ENCODE assay signal across 8 cellular contexts in the genomic region with DNA sequence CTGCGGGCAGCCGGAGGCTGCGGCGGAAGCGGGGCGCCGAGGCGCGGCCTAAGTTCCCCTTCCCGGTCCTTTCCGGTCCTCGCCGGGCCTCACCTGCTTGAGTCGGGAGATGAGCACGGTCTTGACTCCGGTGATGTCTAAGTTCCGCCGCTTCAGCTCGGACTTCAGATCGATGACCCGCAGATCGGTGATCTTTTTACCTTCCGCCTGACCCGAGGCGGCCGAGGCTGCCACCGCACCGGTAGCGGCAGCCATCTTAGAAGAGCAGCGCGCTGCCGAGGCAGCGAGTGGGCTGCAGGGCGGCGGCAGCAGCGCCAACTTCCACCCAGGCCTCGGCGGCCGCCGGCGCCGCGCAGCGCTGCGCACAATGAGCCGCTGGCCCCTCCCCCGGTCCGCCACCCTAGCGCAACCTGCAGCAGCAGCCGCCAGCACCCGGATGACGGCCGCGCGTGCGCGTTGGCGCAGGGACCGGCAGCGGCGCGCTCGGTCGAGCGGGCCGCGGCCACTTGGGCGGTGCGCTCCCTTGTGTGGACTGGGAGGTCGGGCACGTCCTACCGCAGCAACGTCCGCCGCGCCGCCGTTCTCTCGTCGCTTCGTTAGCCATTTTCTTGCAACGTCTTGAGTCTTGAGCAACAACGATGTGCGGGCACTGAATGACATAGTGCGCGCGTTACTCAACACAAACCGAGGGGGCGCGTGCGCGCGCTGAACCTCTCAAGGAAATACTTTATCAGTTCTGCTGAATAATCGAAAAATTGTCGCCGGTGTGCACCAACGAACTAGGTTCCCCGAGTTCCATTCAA. TPM values are rescaled to one million over a fixed set of nuclear protein-coding genes. Genes with fewer than 3 reads are reported as not detected.
DNase-seq lines count a peak whose midpoint lies in the region; ATAC-seq, FAIRE-seq and TF ChIP-seq lines count a peak whose summit lies in the region.

A gene (minus strand): TSS at position 369 of the 803 bp plus-strand sequence. CDS start 114 bp downstream, at position 255.

- no peaks in the 10 kb centered on the region for H3K4me1 ChIP-seq in small intestine (ENCODE audit: control insufficient read depth in 2 of 2, insufficient read depth in 1 of 2, low read depth in 1 of 2, low read length in 1 of 2)

- H3K4me3 ChIP-seq in AG04450 (ENCODE audit: low read depth, low read length) (peak within 1 kb of the TSS; percentile 83), small intestine (ENCODE audit: low read depth in 1 of 2, low read length in 2 of 2) (peak within 1 kb of the TSS; percentile 93 to 94)

- FAIRE-seq in small intestine (lab: Jason Lieb, UNC) = no peak

- in situ Hi-C loops in T47D (cut with HindIII; ENCODE audit: low pct_unique_long_range_greater_than_20kb, low sequenced_read_pairs) = no loop called here

- WGBS in small intestine, 3 donors = 0% methylated on average over 78 to 98 of the region's 98 CpGs

- peak; percentile 85 for DNase-seq in AG04450 (ENCODE audit: low read depth, low spot score)
- peak; percentile 96 for DNase-seq in NCI-H2196 treated with DMSO at 0.1 percent for 48 hours (lab: John Stamatoyannopoulos, UW; ENCODE audit: unreplicated experiment)
- peak; percentile 85 to 95 for DNase-seq in T47D (ENCODE audit: low read depth in 1 of 2, low spot score in 1 of 2)
- DNase-seq in iPS-NIHi11 (ENCODE audit: low spot score) = peak; percentile 94
- DNase-seq in small intestine = peak; percentile 94

- CTCF ChIA-PET in AG04450 (lab: Charles Lee) = interaction anchor here (2.1 kb wide), 1 partner anchor 595 kb away, joined by 9 read pairs; no protein-coding TSS in a partner anchor

- ATAC-seq in GM18873 (IDR thresholded peaks at IDR 0.05; ENCODE audit: low FRiP score, unreplicated experiment) (peak; percentile 54), HG03135 (IDR thresholded peaks at IDR 0.05; ENCODE audit: unreplicated experiment) (peak; percentile 84)

- peaks cover 2 to 3% of the 10 kb centered on the region in 2 donors for H3K36me3 ChIP-seq in small intestine (ENCODE audit: control insufficient read depth in 2 of 2, insufficient read depth in 2 of 2, low read length in 2 of 2)

- POLR2A ChIA-PET in AG04450 (lab: Yijun Ruan, JAX) = no interaction called here

- TF ChIP-seq CTCF in AG04450 (IDR thresholded peaks at IDR 0.05; ENCODE audit: low read depth, low read length) (peak; percentile 34; the same call in 1 of the 2 replicates), VCaP (conservative IDR thresholded peaks at IDR 0.05) (no peak)

- H3K27ac ChIP-seq in AG04450 (ENCODE audit: low read depth, low read length) = peak within 1 kb of the TSS; percentile 97
- H3K27ac ChIP-seq in VCaP = peak within 1 kb of the TSS; percentile 97
- peak within 1 kb of the TSS; percentile 99 for H3K27ac ChIP-seq in small intestine (ENCODE audit: low read depth in 1 of 2, low read length in 1 of 2)

- H3K9me3 ChIP-seq in AG04450 (ENCODE audit: control insufficient read depth, insufficient read depth, low read length) (no peaks in the 10 kb centered on the region; the same call in 1 of the 2 replicates), small intestine (ENCODE audit: control insufficient read depth, low read depth) (no peaks in the 10 kb centered on the region)

- no peaks in the 10 kb centered on the region for H3K27me3 ChIP-seq in AG04450 (ENCODE audit: control insufficient read depth, insufficient read depth, low read length)
- H3K27me3 ChIP-seq in small intestine (ENCODE audit: control insufficient read depth in 2 of 2, insufficient read depth in 2 of 2, low read length in 2 of 2) = no peaks in the 10 kb centered on the region

RNA-seq across cellular contexts. Expression of the gene that starts here (rescaled TPM):
- polyA plus RNA-seq in AG04450 (2011; rRNA removed) = 36.2 and 38.3 TPM in 2 replicates
- 39.2 and 57.0 TPM in 2 replicates for polyA minus RNA-seq in AG04450 (2011; rRNA and poly(A)+ RNA removed)
- polyA plus RNA-seq in small intestine = 10 to 100 TPM; 52.1 to 63.7 (median 57.0) TPM

Comparison
In these comparisons a context has a peak if more than half of its experiments do, and no peak if none do; other contexts are left out.
1. Peak in every context shown above with its lines: DNase-seq, ATAC-seq, H3K4me3 ChIP-seq and H3K27ac ChIP-seq.